9 cellular contexts compared by ENCODE assay signal in the genomic region with DNA sequence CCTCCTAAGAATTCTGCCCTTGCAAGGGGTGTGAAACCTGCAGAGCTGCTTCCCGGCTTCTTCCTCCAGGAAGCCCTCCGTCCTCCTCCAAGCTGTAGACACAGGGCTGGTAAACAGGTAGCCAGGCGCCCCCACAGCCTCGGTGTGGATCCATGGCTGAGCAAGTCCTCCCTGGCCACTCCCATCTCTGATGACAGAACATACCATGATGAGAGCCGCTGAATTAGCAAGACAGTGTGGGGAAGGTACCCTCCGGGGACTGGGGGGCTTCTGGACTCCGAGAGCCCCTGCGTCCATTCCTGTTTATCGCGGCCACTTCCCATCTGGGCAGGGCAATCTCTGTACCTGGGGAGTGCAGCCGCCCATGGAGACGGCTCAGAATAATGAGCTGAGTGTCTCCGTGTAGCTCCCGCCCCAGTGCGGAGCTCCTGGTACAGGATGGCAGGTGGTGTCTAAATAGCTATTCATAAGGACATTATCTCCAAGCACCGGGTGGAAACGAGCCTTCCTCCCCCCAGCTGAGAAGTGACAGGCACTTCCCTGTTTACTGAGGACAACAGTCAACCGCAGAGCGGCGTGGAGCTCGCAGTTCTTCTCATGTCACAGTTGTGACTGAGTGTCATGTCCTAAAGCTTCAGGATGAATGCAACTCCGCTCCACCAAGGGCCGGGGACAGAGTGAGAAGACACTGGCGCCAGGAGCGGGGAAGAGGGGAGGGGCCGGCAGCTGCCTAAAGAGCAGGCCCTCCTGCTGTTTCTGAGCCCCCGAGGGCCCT. TPM values are rescaled to one million over a fixed set of nuclear protein-coding genes. Genes with fewer than 3 reads are reported as not detected.
DNase-seq lines count a peak whose midpoint lies in the region; ATAC-seq, FAIRE-seq and TF ChIP-seq lines count a peak whose summit lies in the region.
"Had no signal": no experiment of that assay in that cellular context is flagged by ENCODE, and none has a peak within 500 bp of the region (broad histone marks: within the 10 kb centered on the region; RNA-seq: fewer than 3 reads in every experiment).

No MANE protein-coding gene starts in this region.

- H3K4me3 Mint-ChIP-seq in CD4-positive, alpha-beta T cell, result no peak overlapping the region

- CTCF ChIA-PET in CD4-positive, alpha-beta T cell (lab: Charles Lee), result interaction anchor here (1.4 kb wide), 1 partner anchor 122 kb away, joined by 3 read pairs; no protein-coding TSS in a partner anchor

- no peak overlapping the region for H3K27ac Mint-ChIP-seq in CD4-positive, alpha-beta T cell

- H3K27ac ChIP-seq in CD4-positive, alpha-beta T cell (ENCODE audit: low read depth, low read length), result no peak overlapping the region
- H3K27ac ChIP-seq: SJSA1 had no signal

- no peak for TF ChIP-seq CTCF in CD4-positive, alpha-beta T cell (IDR thresholded peaks at IDR 0.05)

- no peaks in the 10 kb centered on the region for H3K36me3 Mint-ChIP-seq in CD4-positive, alpha-beta T cell (ENCODE audit: low read depth)

- H3K27me3 ChIP-seq in CD4-positive, alpha-beta T cell (ENCODE audit: control insufficient read depth, insufficient read depth, low read length), result no peaks in the 10 kb centered on the region

- intact Hi-C loops in CD4-positive, alpha-beta T cell (cut with DNase I, micrococcal nuclease), result no loop called here
- intact Hi-C loops in left colon (cut with DNase I, micrococcal nuclease), result no loop called here

- POLR2A ChIA-PET in CD4-positive, alpha-beta T cell (lab: Charles Lee), result interaction anchor here (1.0 to 1.6 kb wide), 4 partner anchors 34 to 108 kb away, joined by 4 to 9 read pairs (median 4); no protein-coding TSS in a partner anchor

- peaks cover 15% of the 10 kb centered on the region for H3K4me1 Mint-ChIP-seq in CD4-positive, alpha-beta T cell (ENCODE audit: low read depth)

- peak in 1 of 10 experiments; percentile 11 for DNase-seq in CD4-positive, alpha-beta T cell
- DNase-seq in NCI-H1436 treated with DMSO at 0.1 percent for 48 hours (lab: John Stamatoyannopoulos, UW) (peak; percentile 72), SKM-1 (lab: John Stamatoyannopoulos, UW; ENCODE audit: unreplicated experiment) (peak; percentile 82), left colon (peak; percentile 60), GM12892 (ENCODE audit: insufficient read length) (no peak)
- DNase-seq in NK-92 treated with Interleukin-12 subunit alpha and Interleukin-12 subunit beta, amount 100 ng/mL, for 24 hours (lab: John Stamatoyannopoulos, UW), result no peak
- no peak for DNase-seq in activated CD4-positive, CD25-positive, alpha-beta regulatory T cell (lab: John Stamatoyannopoulos, UW)

- no peaks in the 10 kb centered on the region for H3K9me3 ChIP-seq in CD4-positive, alpha-beta T cell (ENCODE audit: control insufficient read depth, low read length)
- H3K9me3 ChIP-seq: SJSA1 had no signal

- peak; percentile 72 for ATAC-seq in CD4-positive, alpha-beta T cell (ENCODE audit: poor library complexity)
- peak; percentile 82 for ATAC-seq in left colon
- no peak for ATAC-seq in GM21447 (IDR thresholded peaks at IDR 0.05; ENCODE audit: unreplicated experiment)

- no peak for TF ChIP-seq POLR2A in GM12892 (IDR thresholded peaks at IDR 0.05; ENCODE audit: low read depth, low read length)

- no peaks in the 10 kb centered on the region for H3K9me3 Mint-ChIP-seq in CD4-positive, alpha-beta T cell

- no peak for FAIRE-seq in GM12892 (lab: Jason Lieb, UNC)

- no peaks in the 10 kb centered on the region for H3K27me3 Mint-ChIP-seq in CD4-positive, alpha-beta T cell

RNA-seq across cellular contexts. Expression of a gene that starts 22.7 kb away (rescaled TPM):
- under 1 TPM; 0.55 to 0.56 TPM for total RNA-seq in CD4-positive, alpha-beta T cell
- 1 to 10 TPM in 1 of 2 donors, not detected in 1; 2.3 TPM for total RNA-seq in left colon
- not detected for polyA plus RNA-seq in GM12892 (2012; ENCODE audit: missing spikeins)
- total RNA-seq: SJSA1 had no signal

RNA-seq across cellular contexts. Expression of a gene that starts 43.7 kb away (rescaled TPM):
- 1 to 10 TPM; 2.3 to 2.5 TPM for total RNA-seq in CD4-positive, alpha-beta T cell
- total RNA-seq in left colon, result 10 to 100 TPM; 15.0 to 22.2 TPM
- polyA plus RNA-seq in GM12892 (2012; ENCODE audit: missing spikeins), result 8.7 TPM

Comparison
In these comparisons a context has a peak if more than half of its experiments do, and no peak if none do; other contexts are left out.
1. DNase-seq: peak in NCI-H1436 treated with DMSO at 0.1 percent for 48 hours (single experiment), SKM-1 (single experiment) and left colon (2 of 2); none in NK-92 treated with Interleukin-12 subunit alpha and Interleukin-12 subunit beta, amount 100 ng/mL, for 24 hours (single experiment), GM12892 (single experiment) and activated CD4-positive, CD25-positive, alpha-beta regulatory T cell (0 of 4).
2. RNA of a gene that starts 43.7 kb away (total RNA-seq): 15.0 to 22.2 TPM in left colon; 2.3 to 2.5 TPM in CD4-positive, alpha-beta T cell; every median in the first group is over 4 times any median in the second.